8 cellular contexts compared by ENCODE assay signal in the genomic region with DNA sequence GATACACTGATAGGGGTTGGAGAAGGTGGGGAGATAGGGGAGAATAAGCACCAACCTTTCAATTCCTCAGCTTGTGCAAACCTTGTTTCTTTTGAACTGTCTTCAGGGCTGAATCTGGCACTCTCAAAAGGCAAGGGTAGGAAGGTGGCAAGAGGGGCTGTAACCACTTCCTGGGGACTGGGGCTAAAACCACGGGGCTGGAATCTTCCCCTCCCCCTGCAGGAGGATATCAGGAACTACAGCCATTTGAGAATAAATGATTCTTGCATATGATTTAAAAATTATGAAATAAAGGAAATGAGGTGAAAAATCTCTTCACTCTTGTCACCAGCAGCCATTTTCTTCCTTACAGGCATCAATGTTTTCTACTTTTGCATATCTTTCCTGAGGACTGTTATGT. TPM values are rescaled to one million over a fixed set of nuclear protein-coding genes. Genes with fewer than 3 reads are reported as not detected.
DNase-seq lines count a peak whose midpoint lies in the region; ATAC-seq and TF ChIP-seq lines count a peak whose summit lies in the region.

No MANE protein-coding gene starts in this region.

- BruUV-seq in OCI-LY7 (replicated peaks; lab: Mats Ljungman, UMichigan), result no TSS peak

- intact Hi-C loops in OCI-LY7 (cut with micrococcal nuclease; ENCODE audit: unreplicated experiment), result no loop called here

- no peak overlapping the region for H3K4me2 ChIP-seq in OCI-LY7 (ENCODE audit: low read length)

- no peaks in the 10 kb centered on the region for H3K36me3 ChIP-seq in OCI-LY7 (ENCODE audit: insufficient read depth, low read length)

- POLR2A ChIA-PET in OCI-LY7 (lab: Charles Lee), result no interaction called here

- H3K9me3 ChIP-seq in OCI-LY7 (ENCODE audit: low read length), result no peaks in the 10 kb centered on the region

- H3K4me3 ChIP-seq in OCI-LY7 (ENCODE audit: low read depth, low read length, poor library complexity, severe bottlenecking), result no peak overlapping the region

- peak overlapping the region; percentile 28; the same call in 1 of the 2 replicates for H2AFZ ChIP-seq in OCI-LY7 (ENCODE audit: low read length)

- no peak overlapping the region for H3K27ac ChIP-seq in OCI-LY7 (ENCODE audit: low read depth, low read length, poor library complexity, severe bottlenecking)

- DNase-seq in activated naive CD4-positive, alpha-beta T cell (lab: John Stamatoyannopoulos, UW), result no peak
- DNase-seq in OCI-LY7 (ENCODE audit: low spot score) (peak; percentile 60), osteocyte (ENCODE audit: extremely low spot score, unreplicated experiment) (no peak), AG08396 (ENCODE audit: low spot score) (no peak)
- DNase-seq in effector memory CD8-positive, alpha-beta T cell, result peak in 1 of 3 experiments; percentile 9

- H3K27ac Mint-ChIP-seq in activated naive CD4-positive, alpha-beta T cell treated with anti-CD3 and anti-CD28 coated beads, Interleukin-2, amount 50 U/mL, for 24 hours, result peak overlapping the region; percentile 24
- peak overlapping the region; percentile 5 to 6 for H3K27ac Mint-ChIP-seq in effector memory CD8-positive, alpha-beta T cell
- no peak overlapping the region for H3K27ac Mint-ChIP-seq in osteocyte (ENCODE audit: unreplicated experiment)

- peaks cover 5% of the 10 kb centered on the region for H3K4me1 ChIP-seq in OCI-LY7 (ENCODE audit: insufficient read depth, low read length, poor library complexity, severe bottlenecking)

- peaks cover 14% of the 10 kb centered on the region for H3K4me1 Mint-ChIP-seq in activated naive CD4-positive, alpha-beta T cell treated with anti-CD3 and anti-CD28 coated beads, Interleukin-2, amount 50 U/mL, for 24 hours
- H3K4me1 Mint-ChIP-seq in effector memory CD8-positive, alpha-beta T cell (ENCODE audit: low read depth in 2 of 2), result peaks cover 11 to 14% of the 10 kb centered on the region in 2 donors
- H3K4me1 Mint-ChIP-seq in osteocyte (ENCODE audit: unreplicated experiment), result no peaks in the 10 kb centered on the region

- no peaks in the 10 kb centered on the region for H3K9me3 Mint-ChIP-seq in activated naive CD4-positive, alpha-beta T cell treated with anti-CD3 and anti-CD28 coated beads, Interleukin-2, amount 50 U/mL, for 24 hours
- H3K9me3 Mint-ChIP-seq in effector memory CD8-positive, alpha-beta T cell, result no peaks in the 10 kb centered on the region
- peaks cover 8% of the 10 kb centered on the region for H3K9me3 Mint-ChIP-seq in osteocyte (ENCODE audit: unreplicated experiment)

- peak; percentile 73 for TF ChIP-seq CTCF in OCI-LY7 (conservative IDR thresholded peaks at IDR 0.05; ENCODE audit: low read length)
- TF ChIP-seq CTCF in osteocyte (IDR thresholded peaks at IDR 0.05), result peak; percentile 62

- no peaks in the 10 kb centered on the region for H4K20me1 ChIP-seq in OCI-LY7 (ENCODE audit: insufficient read depth, low read length)

- H3K4me3 Mint-ChIP-seq in activated naive CD4-positive, alpha-beta T cell treated with anti-CD3 and anti-CD28 coated beads, Interleukin-2, amount 50 U/mL, for 24 hours, result no peak overlapping the region
- H3K4me3 Mint-ChIP-seq in effector memory CD8-positive, alpha-beta T cell, result peak overlapping the region in 1 of 2 donors; percentile 25
- H3K4me3 Mint-ChIP-seq in osteocyte (ENCODE audit: unreplicated experiment), result no peak overlapping the region

- H3K36me3 Mint-ChIP-seq in activated naive CD4-positive, alpha-beta T cell treated with anti-CD3 and anti-CD28 coated beads, Interleukin-2, amount 50 U/mL, for 24 hours, result no peaks in the 10 kb centered on the region
- H3K36me3 Mint-ChIP-seq in effector memory CD8-positive, alpha-beta T cell (ENCODE audit: insufficient read depth), result no peaks in the 10 kb centered on the region
- H3K36me3 Mint-ChIP-seq in osteocyte (ENCODE audit: unreplicated experiment), result no peaks in the 10 kb centered on the region

- peaks cover 3% of the 10 kb centered on the region for H3K27me3 Mint-ChIP-seq in activated naive CD4-positive, alpha-beta T cell treated with anti-CD3 and anti-CD28 coated beads, Interleukin-2, amount 50 U/mL, for 24 hours
- H3K27me3 Mint-ChIP-seq in effector memory CD8-positive, alpha-beta T cell, result peaks cover 3 to 15% of the 10 kb centered on the region in 2 donors
- H3K27me3 Mint-ChIP-seq in osteocyte (ENCODE audit: unreplicated experiment), result peaks cover 20% of the 10 kb centered on the region

- peak; percentile 72 for ATAC-seq in effector memory CD8-positive, alpha-beta T cell (replicated peaks)
- ATAC-seq in GM18519 (IDR thresholded peaks at IDR 0.05; ENCODE audit: low FRiP score, unreplicated experiment) (no peak), GM19351 (IDR thresholded peaks at IDR 0.05; ENCODE audit: unreplicated experiment) (no peak)

- no peaks in the 10 kb centered on the region for H3K9me2 ChIP-seq in OCI-LY7 (ENCODE audit: insufficient read depth, low read length)

- CTCF ChIA-PET in OCI-LY7 (lab: Charles Lee; ENCODE audit: unreplicated experiment), result no interaction called here

- no peaks in the 10 kb centered on the region for H3K79me2 ChIP-seq in OCI-LY7 (ENCODE audit: insufficient read depth, low read depth, low read length)

RNA-seq across cellular contexts. Expression of a gene that starts 50.8 kb away (rescaled TPM):
- 0.44 TPM in 1 of 2 replicates, not detected in the other for total RNA-seq in OCI-LY7 (2014; rRNA removed; shearing (Covaris generic))
- total RNA-seq in OCI-LY7 (2022) (not detected in 2 replicates), osteocyte (5.9 and 7.1 TPM in 2 replicates)
